ENCODE assay signal across 26 cellular contexts in genomic region chr9:84057662-84058061, GRCh38.
"Had no signal": no experiment of that assay in that cellular context is flagged by ENCODE, and none has a peak within 500 bp of the region (broad histone marks: within the 10 kb centered on the region; RNA-seq: fewer than 3 reads in every experiment).

No MANE protein-coding gene starts in this region.

- H3K4me1 ChIP-seq: suprapubic skin, thyroid gland, tibial artery, tibial nerve, upper lobe of left lung, upper lobe of right lung, uterus, vagina had no signal

- DNase-seq: stimulated activated CD4-positive, alpha-beta T cell treated with anti-CD3 and anti-CD28 coated beads, Interleukin-2, amount 100 ng/mL, for 48 hours; stimulated activated CD4-positive, alpha-beta T cell treated with anti-CD3 and anti-CD28 coated beads, Interleukin-4, amount 100 ng/mL, for 1 hour; stimulated activated CD4-positive, alpha-beta T cell treated with anti-CD3 and anti-CD28 coated beads, Interleukin-4, amount 100 ng/mL, for 24 hours; stimulated activated CD4-positive, alpha-beta T cell treated with anti-CD3 and anti-CD28 coated beads, Interleukin-4, amount 100 ng/mL, for 4 hours; stimulated activated CD8-positive, alpha-beta memory T cell treated with anti-CD3 and anti-CD28 coated beads, Interleukin-4, amount 100 ng/mL, for 48 hours; stimulated activated naive B cell treated with anti-CD40 and anti-IgM and Interleukin-4, amounts not matched to agents 10 μg/mL and 1 μg/mL and 100 μg/mL, for 72 hours; stimulated activated naive CD4-positive, alpha-beta T cell; stimulated activated naive CD4-positive, alpha-beta T cell treated with Interleukin-2 at 50 U/mL for 16 hours; stimulated activated naive CD8-positive, alpha-beta T cell treated with anti-CD3 and anti-CD28 coated beads, Interleukin-15, amount 100 ng/mL, for 72 hours; stimulated activated naive CD8-positive, alpha-beta T cell treated with anti-CD3 and anti-CD28 coated beads, Interleukin-15, Interleukin-2, amounts not matched to agents 100 U/mL and 50 U/mL, for 24 hours; stomach; substantia nigra; testis; thyroid gland; tibial artery; transverse colon; trophoblast cell; upper lobe of left lung; upper lobe of right lung; uterus had no signal

- ATAC-seq: stimulated activated effector memory CD8-positive, alpha-beta T cell treated with anti-CD3 and anti-CD28 coated beads, Interleukin-12 subunit alpha, Interleukin-12 subunit beta, amount 100 ng/mL, for 72 hours; stimulated activated memory B cell treated with anti-CD40 and anti-IgM and Interleukin-4, amounts not matched to agents 10 μg/mL and 1 μg/mL and 100 μg/mL, for 72 hours; stimulated activated naive B cell treated with anti-CD40 and anti-IgM and Interleukin-4, amounts not matched to agents 10 μg/mL and 1 μg/mL and 100 μg/mL, for 72 hours; stimulated activated naive CD8-positive, alpha-beta T cell treated with anti-CD3 and anti-CD28 coated beads, Interleukin-15, amount 100 ng/mL, for 72 hours; stimulated activated naive CD8-positive, alpha-beta T cell treated with anti-CD3 and anti-CD28 coated beads, Interleukin-15, Interleukin-2, amounts not matched to agents 100 U/mL and 50 U/mL, for 24 hours; upper lobe of right lung had no signal

- H3K27me3 ChIP-seq: stomach, suprapubic skin, testis, thyroid gland, tibial artery, tibial nerve, transverse colon, upper lobe of left lung, upper lobe of right lung, uterus, vagina had no signal

- H3K9me3 ChIP-seq: stomach, suprapubic skin, testis, thoracic aorta, thyroid gland, tibial artery, tibial nerve, transverse colon, upper lobe of left lung, upper lobe of right lung, uterus, vagina had no signal

- H3K4me3 ChIP-seq: stomach, suprapubic skin, testis, thoracic aorta, thyroid gland, tibial artery, tibial nerve, transverse colon, upper lobe of left lung, upper lobe of right lung, uterus, vagina had no signal

- H3K36me3 ChIP-seq: stomach, suprapubic skin, thoracic aorta, thyroid gland, tibial artery, tibial nerve, transverse colon, upper lobe of left lung, upper lobe of right lung, uterus, vagina had no signal

- H3K27ac ChIP-seq: stomach, suprapubic skin, testis, thoracic aorta, thyroid gland, tibial artery, tibial nerve, transverse colon, upper lobe of left lung, upper lobe of right lung, uterus, vagina had no signal
